Comparison of ENCODE assay signal across 1 cellular context in genomic region chr1:145986551-145986950, GRCh38.
TF ChIP-seq lines count a peak whose summit lies in the region.

No MANE protein-coding gene starts in this region.

TF ChIP-seq in HepG2, 621 proteins besides CTCF, POLR2A, EP300 and RAD21:
- TF ChIP-seq ZNF572 (CRISPR knock-in tag; IDR thresholded peaks at IDR 0.05) = no peak
- no peak for TF ChIP-seq ARNT (IDR thresholded peaks at IDR 0.05)
- no peak for TF ChIP-seq SAFB2 (CRISPR knock-in tag; IDR thresholded peaks at IDR 0.05; ENCODE audit: borderline replicate concordance, low read depth)
- TF ChIP-seq RERE (CRISPR knock-in tag; IDR thresholded peaks at IDR 0.05; ENCODE audit: low read depth) = no peak
- no peak for TF ChIP-seq PRDM15 (CRISPR knock-in tag; IDR thresholded peaks at IDR 0.05)
- no peak for TF ChIP-seq TOE1 (CRISPR knock-in tag; IDR thresholded peaks at IDR 0.05)
- TF ChIP-seq ZKSCAN8 (CRISPR knock-in tag; IDR thresholded peaks at IDR 0.05; ENCODE audit: borderline replicate concordance) = no peak
- no peak for TF ChIP-seq ARHGAP35 (CRISPR knock-in tag; IDR thresholded peaks at IDR 0.05; ENCODE audit: borderline replicate concordance)
